8 cellular contexts compared by ENCODE assay signal in the genomic region with DNA sequence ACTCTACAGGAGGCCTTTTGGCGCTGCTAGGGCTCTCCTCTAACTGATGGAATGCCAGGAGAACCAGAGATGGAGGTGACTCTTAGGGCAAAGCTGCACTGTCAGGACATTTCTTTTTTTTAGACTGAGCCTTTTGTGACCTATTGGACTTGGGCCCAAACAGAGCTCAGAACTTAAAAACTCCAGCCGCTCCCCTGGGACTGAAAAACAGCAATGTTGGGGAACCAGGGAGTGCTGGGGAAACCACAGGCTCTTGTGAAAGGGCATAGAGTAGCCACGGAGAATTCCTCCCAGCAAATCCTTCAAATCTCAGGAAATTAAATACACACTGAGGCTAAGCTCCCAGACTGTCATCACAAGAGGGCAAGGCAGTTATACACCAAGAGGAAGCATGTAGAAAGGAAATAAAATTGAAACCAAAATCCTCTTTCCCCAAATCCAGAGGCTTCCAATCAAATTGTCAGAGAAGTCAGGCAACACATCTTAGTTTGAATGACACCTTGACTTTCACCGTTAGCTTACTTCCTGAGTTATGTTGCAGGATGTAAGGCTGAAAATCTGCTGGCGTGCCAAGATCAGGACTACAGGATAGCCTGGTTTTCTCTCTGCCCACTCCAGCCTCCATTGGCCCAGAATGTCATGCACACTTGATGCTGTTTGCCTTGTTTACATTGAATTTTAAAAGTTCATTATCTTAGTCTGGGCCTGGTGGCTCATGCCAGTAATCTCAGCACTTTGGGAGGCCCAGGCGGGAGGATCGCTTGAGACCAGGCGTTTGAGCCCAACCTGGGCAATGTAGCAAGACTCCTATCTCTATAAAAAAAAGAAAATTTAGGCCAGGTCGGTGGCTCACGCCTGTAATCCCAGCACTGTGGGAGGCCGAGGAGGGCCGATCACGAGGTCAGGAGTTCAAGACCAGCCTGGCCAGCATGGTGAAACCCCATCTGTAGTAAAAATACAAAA.
DNase-seq lines count a peak whose midpoint lies in the region; ATAC-seq and TF ChIP-seq lines count a peak whose summit lies in the region.

No MANE protein-coding gene starts in this region.

- peaks cover 47 to 69% (median 64%) of the 10 kb centered on the region in 10 experiments for H3K4me1 ChIP-seq in BLaER1 treated with 17β-estradiol and CSF1 and Interleukin-3, amounts not matched to agents 10 nM and 100 nM

- peaks cover 0 to 11% (median 0%) of the 10 kb centered on the region in 11 experiments; a peak in 2 of 22 replicates for H4K20me1 ChIP-seq in BLaER1 treated with 17β-estradiol and CSF1 and Interleukin-3, amounts not matched to agents 10 nM and 100 nM

- no peaks in the 10 kb centered on the region for H3K27me3 ChIP-seq in BLaER1 treated with 17β-estradiol and CSF1 and Interleukin-3, amounts not matched to agents 10 nM and 100 nM

- H3K27ac ChIP-seq in BLaER1 treated with 17β-estradiol and CSF1 and Interleukin-3, amounts not matched to agents 10 nM and 100 nM = peak overlapping the region in 10 of 11 experiments; percentile 20 to 94 (median 88); a peak in 20 of 22 replicates

- H3K9ac ChIP-seq in BLaER1 treated with 17β-estradiol and CSF1 and Interleukin-3, amounts not matched to agents 10 nM and 100 nM = peak overlapping the region in 10 of 11 experiments; percentile 22 to 96 (median 62); a peak in 16 of 22 replicates

- no peaks in the 10 kb centered on the region for H3K27me3 Mint-ChIP-seq in nephron (ENCODE audit: low read depth)

- DNase-seq in KBM-7 = peak; percentile 54
- peak; percentile 95 to 97 for DNase-seq in cardiac fibroblast (ENCODE audit: low read depth in 2 of 2)
- DNase-seq in NCI-H1417 (lab: John Stamatoyannopoulos, UW) = no peak
- DNase-seq in DMS 273 (lab: John Stamatoyannopoulos, UW; ENCODE audit: unreplicated experiment) = no peak
- DNase-seq in activated CD4-positive, alpha-beta T cell treated with anti-CD3 and anti-CD28 coated beads, Interleukin-2, amount 50 U/mL, for 1 hour = no peak

- H3K27ac Mint-ChIP-seq in nephron = peak overlapping the region; percentile 59 to 80 (median 79)

- peak overlapping the region; percentile 81 to 97 (median 93) for H3K4me2 ChIP-seq in BLaER1 treated with 17β-estradiol and CSF1 and Interleukin-3, amounts not matched to agents 10 nM and 100 nM

- H3K4me3 Mint-ChIP-seq in nephron = peak overlapping the region; percentile 80 to 97 (median 82)

- in situ Hi-C loops in KBM-7 (cut with MboI; ENCODE audit: low pct_unique_long_range_greater_than_20kb, low sequenced_read_pairs) = no loop called here

- peaks cover 5% of the 10 kb centered on the region for H3K36me3 Mint-ChIP-seq in nephron (ENCODE audit: low read depth)

- H3K4me1 Mint-ChIP-seq in nephron = peaks cover 19% of the 10 kb centered on the region

- TF ChIP-seq CTCF in cardiac fibroblast (IDR thresholded peaks at IDR 0.05; ENCODE audit: low read depth, low read length) = no peak
- TF ChIP-seq CTCF in nephron (IDR thresholded peaks at IDR 0.05; ENCODE audit: unreplicated experiment in 3 of 3) = no peak

- no peak for ATAC-seq in GM19463 (IDR thresholded peaks at IDR 0.05; ENCODE audit: unreplicated experiment)

- H3K9me3 Mint-ChIP-seq in nephron = no peaks in the 10 kb centered on the region

- H3K36me3 ChIP-seq in BLaER1 treated with 17β-estradiol and CSF1 and Interleukin-3, amounts not matched to agents 10 nM and 100 nM = peaks cover 0 to 16% (median 8%) of the 10 kb centered on the region in 11 experiments; a peak in 9 of 22 replicates

- no peaks in the 10 kb centered on the region for H3K9me3 ChIP-seq in BLaER1 treated with 17β-estradiol and CSF1 and Interleukin-3, amounts not matched to agents 10 nM and 100 nM (replicated peaks in 1 of 11)

- peak overlapping the region in 5 of 10 experiments; percentile 3 to 98 (median 18); a peak in 5 of 20 replicates for H3K4me3 ChIP-seq in BLaER1 treated with 17β-estradiol and CSF1 and Interleukin-3, amounts not matched to agents 10 nM and 100 nM
- no peak overlapping the region for H3K4me3 ChIP-seq in cardiac fibroblast (replicated peaks in 1 of 2; ENCODE audit: low read depth in 2 of 2, low read length in 2 of 2)

Comparison
In these comparisons a context has a peak if more than half of its experiments do, and no peak if none do; other contexts are left out.
1. DNase-seq: peak in KBM-7 (single experiment) and cardiac fibroblast (2 of 2); none in NCI-H1417 (0 of 3), DMS 273 (single experiment) and activated CD4-positive, alpha-beta T cell treated with anti-CD3 and anti-CD28 coated beads, Interleukin-2, amount 50 U/mL, for 1 hour (single experiment).